ENCODE assay signal across 20 cellular contexts in the genomic region with DNA sequence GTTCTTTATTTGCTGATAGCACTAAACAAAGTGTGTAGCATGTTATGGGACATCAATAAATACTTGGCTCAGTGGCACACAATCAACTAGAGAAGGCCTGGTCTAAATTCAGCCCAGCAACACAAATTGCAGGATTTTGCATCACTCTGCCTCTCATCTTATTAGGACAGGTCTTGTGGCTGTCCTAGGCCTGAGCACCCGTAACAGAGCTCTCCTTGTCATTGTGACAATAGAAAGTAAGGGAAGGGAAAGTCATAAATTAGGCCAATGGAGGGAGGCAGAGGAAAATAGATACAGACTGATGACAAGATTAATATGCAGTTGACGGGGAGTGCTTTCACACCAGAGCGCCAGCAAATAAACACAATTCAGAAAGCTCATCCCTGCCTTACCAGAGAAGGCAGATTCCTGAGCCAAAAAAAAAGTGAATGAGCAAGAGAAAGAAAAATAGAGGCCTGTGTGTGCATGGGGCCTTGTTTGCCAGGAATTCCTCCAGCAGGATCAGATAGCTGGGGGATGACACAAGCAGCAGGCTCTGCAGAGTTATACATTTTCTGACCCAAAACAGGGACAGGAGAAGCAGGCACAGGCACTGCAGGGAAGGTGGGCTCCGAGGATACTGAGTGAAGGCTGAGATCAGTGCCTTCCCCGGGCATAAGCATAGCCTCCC.
DNase-seq lines count a peak whose midpoint lies in the region; ATAC-seq and TF ChIP-seq lines count a peak whose summit lies in the region.
"Had no signal": no experiment of that assay in that cellular context is flagged by ENCODE, and none has a peak within 500 bp of the region (broad histone marks: within the 10 kb centered on the region; RNA-seq: fewer than 3 reads in every experiment).

No MANE protein-coding gene starts in this region.

- TF ChIP-seq CTCF in HEK293 (tag by site-specific recombination; IDR thresholded peaks at IDR 0.05) (no peak), chondrocyte (IDR thresholded peaks at IDR 0.05) (peak; percentile 19), smooth muscle cell (IDR thresholded peaks at IDR 0.05; ENCODE audit: borderline replicate concordance, insufficient read depth, poor library complexity, severe bottlenecking) (no peak)

- CTCF ChIA-PET in HEK293 (lab: Yijun Ruan, JAX): interaction anchor here (1.2 kb wide), 1 partner anchor 140 kb away, joined by 4 read pairs; no protein-coding TSS in a partner anchor
- CTCF ChIA-PET in CD4-positive, alpha-beta memory T cell (lab: Charles Lee; ENCODE audit: partially characterized antibody): no interaction called here

- H3K36me3 ChIP-seq in HEK293 (ENCODE audit: control insufficient read depth in 2 of 2, insufficient read depth in 1 of 2, low read length in 2 of 2) (no peaks in the 10 kb centered on the region), smooth muscle cell (ENCODE audit: low read depth) (no peaks in the 10 kb centered on the region)
- no peaks in the 10 kb centered on the region for H3K36me3 ChIP-seq in CD4-positive, alpha-beta memory T cell (ENCODE audit: insufficient read depth, low read length)
- H3K36me3 ChIP-seq: pancreas, upper lobe of left lung had no signal

- H3K4me1 Mint-ChIP-seq in chondrocyte (ENCODE audit: low read depth): peaks cover 27% of the 10 kb centered on the region
- H3K4me1 Mint-ChIP-seq in CD4-positive, alpha-beta memory T cell: no peaks in the 10 kb centered on the region
- H3K4me1 Mint-ChIP-seq: activated naive CD8-positive, alpha-beta T cell treated with anti-CD3 and anti-CD28 coated beads, Interleukin-2, amount 50 U/mL, for 24 hours; activated T-helper 17 cell treated with anti-CD3 and anti-CD28 coated beads, Interleukin-2, amount 50 U/mL, for 72 hours; central memory CD8-positive, alpha-beta T cell had no signal

- H3K9ac ChIP-seq in smooth muscle cell (ENCODE audit: low read depth): no peak overlapping the region

- no peaks in the 10 kb centered on the region for H4K20me1 ChIP-seq in smooth muscle cell (ENCODE audit: low read depth)

- H3K36me3 Mint-ChIP-seq in chondrocyte (ENCODE audit: low read depth): no peaks in the 10 kb centered on the region
- no peaks in the 10 kb centered on the region for H3K36me3 Mint-ChIP-seq in CD4-positive, alpha-beta memory T cell

- H3K9me3 ChIP-seq in HEK293 (ENCODE audit: control insufficient read depth, insufficient read depth, low read depth, low read length): no peaks in the 10 kb centered on the region
- H3K9me3 ChIP-seq in smooth muscle cell (replicated peaks; ENCODE audit: low read depth): no peaks in the 10 kb centered on the region
- H3K9me3 ChIP-seq in CD4-positive, alpha-beta memory T cell (ENCODE audit: control insufficient read depth in 1 of 2, low read length in 2 of 2): no peaks in the 10 kb centered on the region
- H3K9me3 ChIP-seq: pancreas, upper lobe of left lung had no signal

- H3K27ac Mint-ChIP-seq in chondrocyte (ENCODE audit: unreplicated experiment): peak overlapping the region; percentile 88
- no peak overlapping the region for H3K27ac Mint-ChIP-seq in CD4-positive, alpha-beta memory T cell
- H3K27ac Mint-ChIP-seq: activated naive CD8-positive, alpha-beta T cell treated with anti-CD3 and anti-CD28 coated beads, Interleukin-2, amount 50 U/mL, for 24 hours; activated T-helper 17 cell treated with anti-CD3 and anti-CD28 coated beads, Interleukin-2, amount 50 U/mL, for 72 hours; effector memory CD8-positive, alpha-beta T cell had no signal

- H3K27ac ChIP-seq in HEK293 (ENCODE audit: extremely low read depth, low read depth, low read length) (no peak overlapping the region), smooth muscle cell (ENCODE audit: low read depth) (no peak overlapping the region)
- no peak overlapping the region for H3K27ac ChIP-seq in CD4-positive, alpha-beta memory T cell (ENCODE audit: low read depth, low read length)
- H3K27ac ChIP-seq: C4-2B, pancreas, upper lobe of left lung had no signal

- H3K4me2 ChIP-seq in smooth muscle cell: no peak overlapping the region

- H3K4me3 ChIP-seq in HEK293 (ENCODE audit: low read depth, low read length) (no peak overlapping the region), smooth muscle cell (no peak overlapping the region)
- no peak overlapping the region for H3K4me3 ChIP-seq in CD4-positive, alpha-beta memory T cell (ENCODE audit: low read length in 2 of 2)
- H3K4me3 ChIP-seq: pancreas, upper lobe of left lung had no signal

- H3K4me1 ChIP-seq in HEK293 (ENCODE audit: control insufficient read depth, insufficient read depth, low read length): no peaks in the 10 kb centered on the region
- peaks cover 4% of the 10 kb centered on the region for H3K4me1 ChIP-seq in smooth muscle cell (ENCODE audit: low read depth)
- no peaks in the 10 kb centered on the region for H3K4me1 ChIP-seq in CD4-positive, alpha-beta memory T cell (ENCODE audit: insufficient read depth, low read length)
- H3K4me1 ChIP-seq: pancreas, upper lobe of left lung had no signal

- 35% methylated on average over 5 of the region's 5 CpGs for WGBS in smooth muscle cell (ENCODE audit: low lambda C conversion rate)

- no peaks in the 10 kb centered on the region for H3K27me3 Mint-ChIP-seq in chondrocyte (ENCODE audit: low read depth)
- H3K27me3 Mint-ChIP-seq in CD4-positive, alpha-beta memory T cell: no peaks in the 10 kb centered on the region
- H3K27me3 Mint-ChIP-seq: activated naive CD8-positive, alpha-beta T cell treated with anti-CD3 and anti-CD28 coated beads, Interleukin-2, amount 50 U/mL, for 24 hours; central memory CD8-positive, alpha-beta T cell; effector memory CD8-positive, alpha-beta T cell had no signal

- H2AFZ ChIP-seq in smooth muscle cell (ENCODE audit: low read depth): peak overlapping the region; percentile 46

- POLR2A ChIA-PET in HEK293 (lab: Yijun Ruan, JAX): no interaction called here
- POLR2A ChIA-PET in CD4-positive, alpha-beta memory T cell (lab: Charles Lee; ENCODE audit: partially characterized antibody): no interaction called here

- no peak for ATAC-seq in HG03175 (IDR thresholded peaks at IDR 0.05; ENCODE audit: unreplicated experiment)
- ATAC-seq: activated naive CD8-positive, alpha-beta T cell treated with anti-CD3 and anti-CD28 coated beads, Interleukin-2, amount 50 U/mL, for 24 hours; activated T-helper 17 cell treated with anti-CD3 and anti-CD28 coated beads, Interleukin-2, amount 50 U/mL, for 72 hours; effector memory CD8-positive, alpha-beta T cell; Right ventricle myocardium inferior had no signal

- H3F3A ChIP-seq in smooth muscle cell (ENCODE audit: low read depth): no peaks in the 10 kb centered on the region

- H3K4me3 Mint-ChIP-seq in chondrocyte (ENCODE audit: unreplicated experiment): no peak overlapping the region
- H3K4me3 Mint-ChIP-seq in CD4-positive, alpha-beta memory T cell: no peak overlapping the region
- H3K4me3 Mint-ChIP-seq: activated naive CD8-positive, alpha-beta T cell treated with anti-CD3 and anti-CD28 coated beads, Interleukin-2, amount 50 U/mL, for 24 hours; activated T-helper 17 cell treated with anti-CD3 and anti-CD28 coated beads, Interleukin-2, amount 50 U/mL, for 72 hours; central memory CD8-positive, alpha-beta T cell; effector memory CD8-positive, alpha-beta T cell had no signal

- H3K27me3 ChIP-seq in smooth muscle cell (ENCODE audit: low read depth): peaks cover 10% of the 10 kb centered on the region
- H3K27me3 ChIP-seq in CD4-positive, alpha-beta memory T cell (ENCODE audit: insufficient read depth, low read length): no peaks in the 10 kb centered on the region
- H3K27me3 ChIP-seq: pancreas, upper lobe of left lung had no signal

- no peaks in the 10 kb centered on the region for H3K79me2 ChIP-seq in smooth muscle cell (ENCODE audit: low read depth)

- intact Hi-C loops in CD4-positive, alpha-beta memory T cell (cut with micrococcal nuclease): no loop called here

- H3K9me3 Mint-ChIP-seq in chondrocyte (ENCODE audit: low read depth): no peaks in the 10 kb centered on the region
- H3K9me3 Mint-ChIP-seq in CD4-positive, alpha-beta memory T cell: peaks cover 0 to 7% (median 2%) of the 10 kb centered on the region in 8 donors
- H3K9me3 Mint-ChIP-seq: activated naive CD8-positive, alpha-beta T cell treated with anti-CD3 and anti-CD28 coated beads, Interleukin-2, amount 50 U/mL, for 24 hours; activated T-helper 17 cell treated with anti-CD3 and anti-CD28 coated beads, Interleukin-2, amount 50 U/mL, for 72 hours had no signal

- DNase-seq in chondrocyte (ENCODE audit: low spot score): no peak
- DNase-seq in myocyte (ENCODE audit: low read depth): peak; percentile 20
- no peak for DNase-seq in smooth muscle cell (lab: John Stamatoyannopoulos, UW; ENCODE audit: unreplicated experiment)
- no peak for DNase-seq in kidney tubule cell (ENCODE audit: low spot score)
- DNase-seq in NCI-H1694 treated with DMSO at 0.1 percent for 48 hours (lab: John Stamatoyannopoulos, UW): no peak
- no peak for DNase-seq in CD4-positive, alpha-beta memory T cell
- DNase-seq: activated CD4-positive, CD25-positive, alpha-beta regulatory T cell; activated naive CD8-positive, alpha-beta T cell treated with anti-CD3 and anti-CD28 coated beads, Interleukin-2, amount 50 U/mL, for 24 hours; effector memory CD8-positive, alpha-beta T cell; NCI-H146; pancreas; stimulated activated naive CD4-positive, alpha-beta T cell; T-helper 2 cell; upper lobe of left lung had no signal

TF ChIP-seq in HEK293, 187 proteins besides CTCF, POLR2A, EP300 and RAD21:
- TF ChIP-seq ZBTB20 (tag by site-specific recombination; IDR thresholded peaks at IDR 0.05) (peak; percentile 33; the same call in 1 of the 2 replicates), KLF16 (tag by site-specific recombination; IDR thresholded peaks at IDR 0.05) (no peak), TRIM28 (IDR thresholded peaks at IDR 0.05; ENCODE audit: borderline replicate concordance, low read length) (0 out of 2 replicates have a peak, but pooled peaks have one; percentile 11), YY1 (tag by site-specific recombination; IDR thresholded peaks at IDR 0.05) (no peak)
- TF ChIP-seq, protein P1, sequence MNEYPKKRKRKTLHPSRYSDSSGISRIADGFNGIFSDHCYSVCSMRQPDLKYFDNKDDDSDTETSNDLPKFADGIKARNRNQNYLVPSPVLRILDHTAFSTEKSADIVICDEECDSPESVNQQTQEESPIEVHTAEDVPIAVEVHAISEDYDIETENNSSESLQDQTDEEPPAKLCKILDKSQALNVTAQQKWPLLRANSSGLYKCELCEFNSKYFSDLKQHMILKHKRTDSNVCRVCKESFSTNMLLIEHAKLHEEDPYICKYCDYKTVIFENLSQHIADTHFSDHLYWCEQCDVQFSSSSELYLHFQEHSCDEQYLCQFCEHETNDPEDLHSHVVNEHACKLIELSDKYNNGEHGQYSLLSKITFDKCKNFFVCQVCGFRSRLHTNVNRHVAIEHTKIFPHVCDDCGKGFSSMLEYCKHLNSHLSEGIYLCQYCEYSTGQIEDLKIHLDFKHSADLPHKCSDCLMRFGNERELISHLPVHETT (tag by site-specific recombination; IDR thresholded peaks at IDR 0.05): no peak
